In genomic region chr3:119323401-119324107, GRCh38 we compare ENCODE assay signal across 8 cellular contexts.
DNase-seq lines count a peak whose midpoint lies in the region; ATAC-seq and TF ChIP-seq lines count a peak whose summit lies in the region.

No MANE protein-coding gene starts in this region.

- H3K36me3 ChIP-seq in ACC112 (ENCODE audit: insufficient read depth, low read length) (no peaks in the 10 kb centered on the region; the same call in 1 of the 2 replicates), SU-DHL-6 (ENCODE audit: low read length) (no peaks in the 10 kb centered on the region), duodenal mucosa (ENCODE audit: control insufficient read depth in 1 of 2, insufficient read depth in 2 of 2, low read length in 2 of 2) (no peaks in the 10 kb centered on the region)

- H3K9me3 ChIP-seq in SU-DHL-6 (ENCODE audit: insufficient read depth, low read length) (no peaks in the 10 kb centered on the region), duodenal mucosa (ENCODE audit: control insufficient read depth in 1 of 2, low read length in 2 of 2) (no peaks in the 10 kb centered on the region)

- H3K79me2 ChIP-seq in ACC112 (ENCODE audit: control insufficient read depth, insufficient read depth, low read length, unreplicated experiment) (peaks cover 30% of the 10 kb centered on the region), SU-DHL-6 (ENCODE audit: insufficient read depth, low read length) (no peaks in the 10 kb centered on the region)

- DNase-seq in nephron progenitor cell (no peak), germinal center (ENCODE audit: low spot score) (no peak), NCI-H82 (lab: John Stamatoyannopoulos, UW) (no peak)

- no peaks in the 10 kb centered on the region for H3K9me2 ChIP-seq in SU-DHL-6 (replicated peaks; ENCODE audit: insufficient read depth, low read length)

- H3K36me3 Mint-ChIP-seq in nephron progenitor cell (ENCODE audit: low read depth): no peaks in the 10 kb centered on the region

- H3K9me3 Mint-ChIP-seq in nephron progenitor cell: peaks cover 7% of the 10 kb centered on the region

- peak overlapping the region; percentile 77 for H3K9ac ChIP-seq in SU-DHL-6 (ENCODE audit: low read length)
- H3K9ac ChIP-seq in duodenal mucosa (ENCODE audit: low read depth in 1 of 2, low read length in 2 of 2): peak overlapping the region in 1 of 2 donors; percentile 55

- H2AFZ ChIP-seq in ACC112 (ENCODE audit: low read length, unreplicated experiment) (peak overlapping the region; percentile 69), SU-DHL-6 (ENCODE audit: low read depth, low read length, severe bottlenecking) (peak overlapping the region; percentile 100)

- H3F3A ChIP-seq in SU-DHL-6 (ENCODE audit: insufficient read depth): 0 out of 2 replicates have a peak, but pooled peaks cover 9% of the 10 kb centered on the region

- H3K4me3 ChIP-seq in ACC112 (ENCODE audit: low read depth, low read length) (peak overlapping the region; percentile 91), SU-DHL-6 (ENCODE audit: insufficient read depth, low read length, poor library complexity, severe bottlenecking) (peak overlapping the region; percentile 67), duodenal mucosa (ENCODE audit: low read depth in 1 of 2, low read length in 2 of 2) (peak overlapping the region; percentile 70 to 71)

- no peaks in the 10 kb centered on the region for H3K27me3 ChIP-seq in ACC112 (ENCODE audit: insufficient read depth, low read length)
- no peaks in the 10 kb centered on the region for H3K27me3 ChIP-seq in SU-DHL-6 (ENCODE audit: low read length)
- H3K27me3 ChIP-seq in duodenal mucosa (ENCODE audit: control insufficient read depth in 1 of 2, insufficient read depth in 2 of 2, low read length in 2 of 2): peaks cover 0 to 3% of the 10 kb centered on the region in 2 donors

- TF ChIP-seq CTCF in SU-DHL-6 (IDR thresholded peaks at IDR 0.05; ENCODE audit: insufficient read depth, low read length, poor library complexity, severe bottlenecking): no peak
- no peak for TF ChIP-seq CTCF in nephron progenitor cell (IDR thresholded peaks at IDR 0.05)

- H3K4me1 ChIP-seq in ACC112 (ENCODE audit: control insufficient read depth, insufficient read depth, low read length, unreplicated experiment) (peaks cover 18% of the 10 kb centered on the region), duodenal mucosa (ENCODE audit: control insufficient read depth in 1 of 2, insufficient read depth in 2 of 2, low read length in 2 of 2) (peaks cover 11 to 13% of the 10 kb centered on the region in 2 donors)

- peak overlapping the region; percentile 86 for H3K4me3 Mint-ChIP-seq in nephron progenitor cell

- H3K27ac ChIP-seq in ACC112 (ENCODE audit: low read depth, low read length) (peak overlapping the region; percentile 87), SU-DHL-6 (ENCODE audit: low read depth, low read length) (peak overlapping the region; percentile 31; the same call in 1 of the 2 replicates), duodenal mucosa (ENCODE audit: low read depth, low read length) (peak overlapping the region; percentile 78)

- peak overlapping the region; percentile 86 for H3K4me2 ChIP-seq in SU-DHL-6 (ENCODE audit: low read depth, low read length, poor library complexity, severe bottlenecking)

- H4K20me1 ChIP-seq in SU-DHL-6 (ENCODE audit: low read depth, low read length): no peaks in the 10 kb centered on the region

- H3K27ac Mint-ChIP-seq in nephron progenitor cell: no peak overlapping the region

- H3K27me3 Mint-ChIP-seq in nephron progenitor cell (ENCODE audit: low read depth, poor library complexity): peaks cover 20% of the 10 kb centered on the region

- peak; percentile 18 for ATAC-seq in GM19023 (IDR thresholded peaks at IDR 0.05; ENCODE audit: unreplicated experiment)
- peak; percentile 26 for ATAC-seq in HG03159 (IDR thresholded peaks at IDR 0.05; ENCODE audit: unreplicated experiment)

- peaks cover 25% of the 10 kb centered on the region for H3K4me1 Mint-ChIP-seq in nephron progenitor cell

Comparison
In these comparisons a context has a peak if more than half of its experiments do, and no peak if none do; other contexts are left out.
1. H3K27ac ChIP-seq: peak in every context shown above with its lines; median percentile 87 in ACC112; 78 in duodenal mucosa; 31 in SU-DHL-6.